ENCODE assay signal across 1 cellular context in genomic region chr9:93860694-93861658, GRCh38.
TF ChIP-seq lines count a peak whose summit lies in the region.

No MANE protein-coding gene starts in this region.

TF ChIP-seq in WTC11, 78 proteins besides CTCF, POLR2A, EP300 and RAD21 (continued from another document):
- no peak for TF ChIP-seq ZNF281 (CRISPR knock-in tag; IDR thresholded peaks at IDR 0.05)
- TF ChIP-seq ZNF423 (CRISPR knock-in tag; IDR thresholded peaks at IDR 0.05) = no peak
- TF ChIP-seq FOXK1 (CRISPR knock-in tag; IDR thresholded peaks at IDR 0.05) = no peak
- TF ChIP-seq AFF4 (CRISPR knock-in tag; IDR thresholded peaks at IDR 0.05; ENCODE audit: borderline replicate concordance) = no peak
- no peak for TF ChIP-seq SMAD3 (CRISPR knock-in tag; IDR thresholded peaks at IDR 0.05; ENCODE audit: borderline replicate concordance)
- TF ChIP-seq, protein P1, sequence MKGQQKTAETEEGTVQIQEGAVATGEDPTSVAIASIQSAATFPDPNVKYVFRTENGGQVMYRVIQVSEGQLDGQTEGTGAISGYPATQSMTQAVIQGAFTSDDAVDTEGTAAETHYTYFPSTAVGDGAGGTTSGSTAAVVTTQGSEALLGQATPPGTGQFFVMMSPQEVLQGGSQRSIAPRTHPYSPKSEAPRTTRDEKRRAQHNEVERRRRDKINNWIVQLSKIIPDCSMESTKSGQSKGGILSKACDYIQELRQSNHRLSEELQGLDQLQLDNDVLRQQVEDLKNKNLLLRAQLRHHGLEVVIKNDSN (CRISPR knock-in tag; IDR thresholded peaks at IDR 0.05) = no peak
- no peak for TF ChIP-seq ZNF416 (CRISPR knock-in tag; IDR thresholded peaks at IDR 0.05)
